ENCODE assay signal across 13 cellular contexts in genomic region chr1:89974701-89975470, GRCh38. TPM values are rescaled to one million over a fixed set of nuclear protein-coding genes. Genes with fewer than 3 reads are reported as not detected.
DNase-seq lines count a peak whose midpoint lies in the region; TF ChIP-seq lines count a peak whose summit lies in the region.
"Had no signal": no experiment of that assay in that cellular context is flagged by ENCODE, and none has a peak within 500 bp of the region (broad histone marks: within the 10 kb centered on the region; RNA-seq: fewer than 3 reads in every experiment).

No MANE protein-coding gene starts in this region.

- H3K4me3 ChIP-seq in OCI-LY3 (ENCODE audit: low read length) (no peak overlapping the region), ovary (no peak overlapping the region), stomach (no peak overlapping the region), sigmoid colon (no peak overlapping the region)
- no peak overlapping the region for H3K4me3 ChIP-seq in CD4-positive, alpha-beta memory T cell (ENCODE audit: low read length in 2 of 2)
- H3K4me3 ChIP-seq: cardiac muscle cell had no signal

- TF ChIP-seq CTCF in OCI-LY3 (IDR thresholded peaks at IDR 0.05; ENCODE audit: low read depth, low read length) (no peak), ovary (IDR thresholded peaks at IDR 0.05) (no peak), stomach (IDR thresholded peaks at IDR 0.05) (no peak), sigmoid colon (IDR thresholded peaks at IDR 0.05) (no peak)

- H3K36me3 ChIP-seq in OCI-LY3 (replicated peaks; ENCODE audit: low read depth, low read length) = no peaks in the 10 kb centered on the region
- no peaks in the 10 kb centered on the region for H3K36me3 ChIP-seq in ovary
- H3K36me3 ChIP-seq in stomach = no peaks in the 10 kb centered on the region
- H3K36me3 ChIP-seq in sigmoid colon = no peaks in the 10 kb centered on the region
- H3K36me3 ChIP-seq in CD4-positive, alpha-beta memory T cell (ENCODE audit: insufficient read depth, low read length) = no peaks in the 10 kb centered on the region
- H3K36me3 ChIP-seq: cardiac muscle cell, WERI-Rb-1 had no signal

- POLR2A ChIA-PET in CD4-positive, alpha-beta memory T cell (lab: Charles Lee; ENCODE audit: partially characterized antibody) = no interaction called here

- H3K27me3 Mint-ChIP-seq in CD4-positive, alpha-beta memory T cell = no peaks in the 10 kb centered on the region

- H3K36me3 Mint-ChIP-seq in CD4-positive, alpha-beta memory T cell = no peaks in the 10 kb centered on the region

- no peaks in the 10 kb centered on the region for H3K27me3 ChIP-seq in OCI-LY3 (ENCODE audit: low read depth, low read length)
- no peaks in the 10 kb centered on the region for H3K27me3 ChIP-seq in ovary
- H3K27me3 ChIP-seq in stomach = no peaks in the 10 kb centered on the region
- H3K27me3 ChIP-seq in sigmoid colon = no peaks in the 10 kb centered on the region
- no peaks in the 10 kb centered on the region for H3K27me3 ChIP-seq in CD4-positive, alpha-beta memory T cell (ENCODE audit: insufficient read depth, low read length)
- H3K27me3 ChIP-seq: cardiac muscle cell had no signal

- no peak for TF ChIP-seq POLR2A in ovary (IDR thresholded peaks at IDR 0.05)
- TF ChIP-seq POLR2A in stomach (IDR thresholded peaks at IDR 0.05) = no peak
- no peak for TF ChIP-seq POLR2A in sigmoid colon (IDR thresholded peaks at IDR 0.05)

- H3K4me3 Mint-ChIP-seq in CD4-positive, alpha-beta memory T cell = no peak overlapping the region
- H3K4me3 Mint-ChIP-seq: activated T-cell treated with anti-CD3 and anti-CD28 coated beads, Interleukin-2, amount 50 U/mL, for 4 hours had no signal

- H3K4me1 Mint-ChIP-seq in CD4-positive, alpha-beta memory T cell = no peaks in the 10 kb centered on the region

- H3K27ac ChIP-seq in OCI-LY3 (ENCODE audit: low read length) (no peak overlapping the region), ovary (peak overlapping the region in 1 of 2 donors; percentile 21), stomach (no peak overlapping the region), sigmoid colon (peak overlapping the region in 1 of 4 donors; percentile 43)
- H3K27ac ChIP-seq in CD4-positive, alpha-beta memory T cell (ENCODE audit: low read depth, low read length) = no peak overlapping the region
- H3K27ac ChIP-seq: cardiac muscle cell, WERI-Rb-1 had no signal

- intact Hi-C loops in ovary (cut with DNase I) (no loop called here), stomach (cut with DNase I; ENCODE audit: low total_unique reads) (no loop called here), sigmoid colon (cut with DNase I) (no loop called here)
- intact Hi-C loops in CD4-positive, alpha-beta memory T cell (cut with micrococcal nuclease) = no loop called here

- DNase-seq in EH (ENCODE audit: low read depth) (peak; percentile 80), dedifferentiated amniotic fluid mesenchymal stem cell (ENCODE audit: extremely low spot score) (peak; percentile 73), ovary (peak; percentile 41 to 54 (median 47)), stomach (no peak), sigmoid colon (no peak)
- DNase-seq in CD4-positive, alpha-beta memory T cell = no peak
- DNase-seq in activated CD4-positive, alpha-beta T cell treated with anti-CD3 and anti-CD28 coated beads for 1 hour = no peak
- DNase-seq: activated T-cell treated with anti-CD3 and anti-CD28 coated beads, Interleukin-2, amount 50 U/mL, for 4 hours; DMS 273 treated with DMSO at 0.1 percent for 48 hours; NCI-H446; WERI-Rb-1 had no signal

- H3K9ac ChIP-seq in OCI-LY3 (ENCODE audit: low read length) = no peak overlapping the region

- H3K4me1 ChIP-seq in OCI-LY3 (ENCODE audit: low read length) = peaks cover 23% of the 10 kb centered on the region
- H3K4me1 ChIP-seq in ovary (ENCODE audit: insufficient read depth) = peaks cover 7% of the 10 kb centered on the region
- peaks cover 0 to 14% (median 4%) of the 10 kb centered on the region in 4 donors for H3K4me1 ChIP-seq in stomach
- peaks cover 0 to 26% (median 16%) of the 10 kb centered on the region in 4 donors for H3K4me1 ChIP-seq in sigmoid colon
- no peaks in the 10 kb centered on the region for H3K4me1 ChIP-seq in CD4-positive, alpha-beta memory T cell (ENCODE audit: insufficient read depth, low read length)

- peak overlapping the region; percentile 42 for H3K4me2 ChIP-seq in OCI-LY3 (ENCODE audit: low read length)

- H3K27ac Mint-ChIP-seq in CD4-positive, alpha-beta memory T cell = no peak overlapping the region

- no peaks in the 10 kb centered on the region for H3K79me2 ChIP-seq in OCI-LY3 (ENCODE audit: low read length)

- peaks cover 0 to 1% (median 0%) of the 10 kb centered on the region in 8 donors for H3K9me3 Mint-ChIP-seq in CD4-positive, alpha-beta memory T cell
- H3K9me3 Mint-ChIP-seq: activated T-cell treated with anti-CD3 and anti-CD28 coated beads, Interleukin-2, amount 50 U/mL, for 4 hours had no signal

- TF ChIP-seq EP300 in ovary (IDR thresholded peaks at IDR 0.05) (no peak), stomach (IDR thresholded peaks at IDR 0.05) (no peak), sigmoid colon (IDR thresholded peaks at IDR 0.05) (no peak)

- no peaks in the 10 kb centered on the region for H4K20me1 ChIP-seq in OCI-LY3 (ENCODE audit: insufficient read depth, low read length)

- H3K9me3 ChIP-seq in OCI-LY3 (ENCODE audit: insufficient read depth, low read length) = no peaks in the 10 kb centered on the region
- no peaks in the 10 kb centered on the region for H3K9me3 ChIP-seq in ovary
- H3K9me3 ChIP-seq in stomach = no peaks in the 10 kb centered on the region
- H3K9me3 ChIP-seq in sigmoid colon = no peaks in the 10 kb centered on the region
- H3K9me3 ChIP-seq in CD4-positive, alpha-beta memory T cell (ENCODE audit: control insufficient read depth in 1 of 2, low read length in 2 of 2) = no peaks in the 10 kb centered on the region

- CTCF ChIA-PET in CD4-positive, alpha-beta memory T cell (lab: Charles Lee; ENCODE audit: partially characterized antibody) = interaction anchor here (3.2 kb wide), 1 partner anchor 13 kb away, joined by 15 read pairs; no protein-coding TSS in a partner anchor

- 25 to 35% (median 34%) methylated on average over 4 of the region's 4 CpGs for WGBS in ovary, 3 donors
- WGBS in stomach, 5 donors = 33 to 49% (median 38%) methylated on average over 4 of the region's 4 CpGs
- WGBS in sigmoid colon, 2 donors = 73% methylated on average over 4 of the region's 4 CpGs

- H2AFZ ChIP-seq in OCI-LY3 (ENCODE audit: low read depth, low read length) = no peak overlapping the region

RNA-seq across cellular contexts. Expression of gene ZNF326, which starts 20.0 kb away (rescaled TPM):
- total RNA-seq in ovary = 10 to 100 TPM; 17.1 to 24.7 (median 21.8) TPM
- 10 to 100 TPM; 10.9 to 24.4 TPM for polyA plus RNA-seq in ovary
- total RNA-seq in stomach = 10 to 100 TPM in 4 of 5 donors, 1 to 10 TPM in 1; 5.3 to 44.2 (median 30.8) TPM
- polyA plus RNA-seq in stomach = 10 to 100 TPM in 1 of 3 donors, 1 to 10 TPM in 2; 9.2 to 12.2 (median 9.7) TPM
- total RNA-seq in sigmoid colon = 10 to 100 TPM; 16.0 to 24.4 (median 18.1) TPM
- 10 to 100 TPM; 15.3 to 21.0 (median 15.6) TPM for polyA plus RNA-seq in sigmoid colon
- 10 to 100 TPM; 17.4 to 20.6 TPM for total RNA-seq in CD4-positive, alpha-beta memory T cell
- polyA plus RNA-seq in CD4-positive, alpha-beta memory T cell = 1 to 10 TPM; 2.1 to 4.3 TPM

Comparison
In these comparisons a context has a peak if more than half of its experiments do, and no peak if none do; other contexts are left out.
1. DNase-seq: peak in EH (single experiment), dedifferentiated amniotic fluid mesenchymal stem cell (single experiment) and ovary (5 of 5); none in stomach (single experiment), sigmoid colon (single experiment), CD4-positive, alpha-beta memory T cell (0 of 5) and activated CD4-positive, alpha-beta T cell treated with anti-CD3 and anti-CD28 coated beads for 1 hour (single experiment).